Comparison of ENCODE assay signal across 8 cellular contexts in genomic region chr1:58515794-58516401, GRCh38. TPM values are rescaled to one million over a fixed set of nuclear protein-coding genes. Genes with fewer than 3 reads are reported as not detected.
DNase-seq lines count a peak whose midpoint lies in the region; ATAC-seq and TF ChIP-seq lines count a peak whose summit lies in the region.

No MANE protein-coding gene starts in this region.

- no peak overlapping the region for H3K4me3 Mint-ChIP-seq in HFFc6
- H3K4me3 Mint-ChIP-seq in activated T-cell treated with anti-CD3 and anti-CD28 coated beads, Interleukin-2, amount 50 U/mL, for 24 hours = no peak overlapping the region

- peaks cover 7% of the 10 kb centered on the region; the same call in 1 of the 2 replicates for H3K9me3 Mint-ChIP-seq in HFFc6
- peaks cover 2% of the 10 kb centered on the region for H3K9me3 Mint-ChIP-seq in activated T-cell treated with anti-CD3 and anti-CD28 coated beads, Interleukin-2, amount 50 U/mL, for 24 hours

- ATAC-seq in omental fat pad (ENCODE audit: low FRiP score) (peak; percentile 75), HG02840 (IDR thresholded peaks at IDR 0.05; ENCODE audit: low FRiP score, unreplicated experiment) (no peak)

- peaks cover 9% of the 10 kb centered on the region for H3K36me3 Mint-ChIP-seq in HFFc6 (ENCODE audit: low read depth)
- H3K36me3 Mint-ChIP-seq in activated T-cell treated with anti-CD3 and anti-CD28 coated beads, Interleukin-2, amount 50 U/mL, for 24 hours (ENCODE audit: low read depth) = peaks cover 24% of the 10 kb centered on the region

- peak; percentile 88 for TF ChIP-seq CTCF in HFFc6 (IDR thresholded peaks at IDR 0.05)
- peak in 1 of 3 donors; percentile 34 for TF ChIP-seq CTCF in omental fat pad (IDR thresholded peaks at IDR 0.05)

- no peaks in the 10 kb centered on the region; the same call in 1 of the 2 replicates for H3K27me3 Mint-ChIP-seq in HFFc6 (ENCODE audit: insufficient read depth)
- no peaks in the 10 kb centered on the region for H3K27me3 Mint-ChIP-seq in activated T-cell treated with anti-CD3 and anti-CD28 coated beads, Interleukin-2, amount 50 U/mL, for 24 hours

- H3K27ac Mint-ChIP-seq in HFFc6 = peak overlapping the region; percentile 11; the same call in 1 of the 2 replicates
- peak overlapping the region; percentile 63 for H3K27ac Mint-ChIP-seq in activated T-cell treated with anti-CD3 and anti-CD28 coated beads, Interleukin-2, amount 50 U/mL, for 24 hours

- H3K4me1 Mint-ChIP-seq in HFFc6 (ENCODE audit: low read depth) = peaks cover 6% of the 10 kb centered on the region; the same call in 1 of the 2 replicates
- H3K4me1 Mint-ChIP-seq in activated T-cell treated with anti-CD3 and anti-CD28 coated beads, Interleukin-2, amount 50 U/mL, for 24 hours (ENCODE audit: low read depth) = peaks cover 8% of the 10 kb centered on the region

- DNase-seq in DMS53 treated with DMSO at 0.1 percent for 48 hours (lab: John Stamatoyannopoulos, UW; ENCODE audit: unreplicated experiment) = peak; percentile 86
- peak; percentile 68 for DNase-seq in HFFc6
- peak; percentile 43 for DNase-seq in NCI-H510A (lab: John Stamatoyannopoulos, UW)
- no peak for DNase-seq in activated T-cell treated with anti-CD3 and anti-CD28 coated beads, Interleukin-2, amount 50 U/mL, for 24 hours
- DNase-seq in foreskin melanocyte = peak; percentile 57
- DNase-seq in omental fat pad (ENCODE audit: low spot score) = no peak
- no peak for DNase-seq in NK-92 treated with Interleukin-12 subunit alpha and Interleukin-12 subunit beta, amount 100 ng/mL, for 24 hours (lab: John Stamatoyannopoulos, UW)

RNA-seq across cellular contexts. Expression of gene OMA1, which starts 30.6 kb away (rescaled TPM):
- 10 to 100 TPM; 10.5 to 14.8 (median 13.1) TPM for total RNA-seq in HFFc6 (2021; fragmentation: NEBNext Ultra II Directional; extraction: Animal tissue kit (Norgen Biotek cat#: 25700))
- total RNA-seq in omental fat pad = 10 to 100 TPM; 13.8 to 23.2 (median 20.3) TPM

Comparison
In these comparisons a context has a peak if more than half of its experiments do, and no peak if none do; other contexts are left out.
1. DNase-seq: peak in DMS53 treated with DMSO at 0.1 percent for 48 hours (single experiment), HFFc6 (single experiment), NCI-H510A (single experiment) and foreskin melanocyte (single experiment); none in activated T-cell treated with anti-CD3 and anti-CD28 coated beads, Interleukin-2, amount 50 U/mL, for 24 hours (single experiment), omental fat pad (single experiment) and NK-92 treated with Interleukin-12 subunit alpha and Interleukin-12 subunit beta, amount 100 ng/mL, for 24 hours (single experiment).